32 cellular contexts compared by ENCODE assay signal in genomic region chr5:137502632-137503031, GRCh38. TPM values are rescaled to one million over a fixed set of nuclear protein-coding genes. Genes with fewer than 3 reads are reported as not detected.
"Had no signal": no experiment of that assay in that cellular context is flagged by ENCODE, and none has a peak within 500 bp of the region (broad histone marks: within the 10 kb centered on the region; RNA-seq: fewer than 3 reads in every experiment).

No MANE protein-coding gene starts in this region.

- DNase-seq: activated effector memory CD4-positive, alpha-beta T cell treated with anti-CD3 and anti-CD28 coated beads, Interleukin-2, amount 50 U/mL, for 16 hours; activated effector memory CD4-positive, alpha-beta T cell treated with Interleukin-2 at 50 U/mL for 16 hours; activated gamma-delta T cell; activated gamma-delta T cell treated with Interleukin-2 at 50 U/mL for 16 hours; activated naive CD4-positive, alpha-beta T cell; activated naive CD4-positive, alpha-beta T cell treated with anti-CD3 and anti-CD28 coated beads for 36 hours; activated naive CD4-positive, alpha-beta T cell treated with anti-CD3 and anti-CD28 coated beads, Interleukin-2, amount 10 ng/mL, durations not matched to agents 7 days and 5 days; activated naive CD4-positive, alpha-beta T cell treated with anti-CD3 and anti-CD28 coated beads, Interleukin-2, amount 50 U/mL, for 16 hours; activated naive CD4-positive, alpha-beta T cell treated with Interleukin-2 at 50 U/mL for 16 hours; activated naive CD8-positive, alpha-beta T cell treated with anti-CD3 and anti-CD28 coated beads for 36 hours; activated naive CD8-positive, alpha-beta T cell treated with anti-CD3 and anti-CD28 coated beads, Interleukin-2, amount 10 ng/mL, durations not matched to agents 7 days and 5 days; activated naive CD8-positive, alpha-beta T cell treated with anti-CD3 and anti-CD28 coated beads, Interleukin-2, amount 50 U/mL, for 24 hours; activated T-cell treated with anti-CD3 and anti-CD28 coated beads, Interleukin-2, amount 50 U/mL, for 1 hour; activated T-cell treated with anti-CD3 and anti-CD28 coated beads, Interleukin-2, amount 50 U/mL, for 24 hours; activated T-cell treated with anti-CD3 and anti-CD28 coated beads, Interleukin-2, amount 50 U/mL, for 4 hours; activated T-cell treated with anti-CD3 and anti-CD28 coated beads, Interleukin-2, amount 50 U/mL, for 48 hours; activated T-cell treated with anti-CD3 and anti-CD28 coated beads, Interleukin-2, amount 50 U/mL, for 72 hours; adrenal gland; amniotic stem cell; anterior cingulate cortex; aorta; body of pancreas; brain microvascular endothelial cell; central memory CD4-positive, alpha-beta T cell; cerebellar nuclear complex had no signal

- H3K27ac ChIP-seq: adrenal gland, ascending aorta, body of pancreas, brain microvascular endothelial cell, breast epithelium, cardiac muscle cell had no signal

- H3K27me3 ChIP-seq: ascending aorta had no signal

- H3K36me3 ChIP-seq: adrenal gland, ascending aorta, brain microvascular endothelial cell, breast epithelium, cardiac muscle cell had no signal

- H3K9me3 ChIP-seq: adrenal gland, ascending aorta, body of pancreas, breast epithelium had no signal

- H3K4me1 ChIP-seq: breast epithelium had no signal

- H3K4me3 ChIP-seq: adrenal gland, ascending aorta, body of pancreas, breast epithelium, cardiac muscle cell had no signal

RNA-seq across cellular contexts. Expression of gene SPOCK1, which starts 3.5 kb away (rescaled TPM):
- total RNA-seq: activated naive CD4-positive, alpha-beta T cell treated with anti-CD3 and anti-CD28 coated beads, Interleukin-2, amount 50 U/mL, for 72 hours; activated naive CD8-positive, alpha-beta T cell treated with anti-CD3 and anti-CD28 coated beads, Interleukin-2, amount 10 ng/mL, durations not matched to agents 7 days and 5 days; activated T-cell treated with anti-CD3 and anti-CD28 coated beads, Interleukin-2, amount 50 U/mL, for 4 hours; activated T-cell treated with anti-CD3 and anti-CD28 coated beads, Interleukin-2, amount 50 U/mL, for 72 hours; activated T-helper 1 cell treated with anti-CD3 and anti-CD28 coated beads, Interleukin-12 subunit alpha, Interleukin-12 subunit beta, Interleukin-2, Interleukin-4 antibody, amounts not matched to agents 30 ng/mL and 10 ng/mL and 1 ng/mL, durations not matched to agents 14 hours and 24 hours and 36 hours; activated T-helper 17 cell treated with anti-CD3 and anti-CD28 coated beads, Interleukin-2, amount 50 U/mL, for 72 hours; activated T-helper 2 cell treated with anti-CD3 and anti-CD28 coated beads, Interferon-gamma antibody, Interleukin-2, Interleukin-4, amounts not matched to agents 10 μg/mL and 5 μg/mL and 100 μg/mL, durations not matched to agents 14 hours and 24 hours and 36 hours had no signal
